In genomic region chr7:77958436-77958835, GRCh38 we compare ENCODE assay signal across 14 cellular contexts.
A peak's percentile ranks its signal among the peaks of the same experiment; 100 is the strongest.
DNase-seq lines count a peak whose midpoint lies in the region; ATAC-seq and TF ChIP-seq lines count a peak whose summit lies in the region.
"Had no signal": no experiment of that assay in that cellular context is flagged by ENCODE, and none has a peak within 500 bp of the region (broad histone marks: within the 10 kb centered on the region; RNA-seq: fewer than 3 reads in every experiment).

No MANE protein-coding gene starts in this region.

- no peak for TF ChIP-seq CTCF in body of pancreas (IDR thresholded peaks at IDR 0.05)
- no peak for TF ChIP-seq CTCF in endothelial cell (IDR thresholded peaks at IDR 0.05; ENCODE audit: unreplicated experiment)

- no peaks in the 10 kb centered on the region for H3K36me3 Mint-ChIP-seq in endothelial cell (ENCODE audit: low read depth, unreplicated experiment)

- in situ Hi-C loops in ACHN (cut with HindIII; ENCODE audit: low pct_ligation_motif_present, low pct_unique_long_range_greater_than_20kb, low sequenced_read_pairs), result no loop called here

- no peaks in the 10 kb centered on the region for H3K4me1 ChIP-seq in body of pancreas

- no peak overlapping the region for H3K27ac ChIP-seq in body of pancreas

- no peak overlapping the region for H3K4me3 Mint-ChIP-seq in endothelial cell (ENCODE audit: unreplicated experiment)
- H3K4me3 Mint-ChIP-seq: CD14-positive monocyte; CD8-positive, alpha-beta T cell; H9 had no signal

- intact Hi-C loops in body of pancreas (cut with DNase I), result no loop called here

- H3K27me3 Mint-ChIP-seq in endothelial cell (ENCODE audit: unreplicated experiment), result no peaks in the 10 kb centered on the region

- no peaks in the 10 kb centered on the region for H3K36me3 ChIP-seq in body of pancreas (replicated peaks in 1 of 2; ENCODE audit: insufficient read depth in 1 of 2, low read depth in 2 of 2)

- WGBS in body of pancreas, 2 donors, result 74 to 97% methylated on average over 2 of the region's 2 CpGs

- H3K27me3 ChIP-seq in body of pancreas, result no peaks in the 10 kb centered on the region

- H3K27ac Mint-ChIP-seq in endothelial cell (ENCODE audit: unreplicated experiment), result no peak overlapping the region
- H3K27ac Mint-ChIP-seq: CD14-positive monocyte, H9 had no signal

- TF ChIP-seq POLR2A in body of pancreas (IDR thresholded peaks at IDR 0.05), result no peak

- DNase-seq in ACHN, result peak; percentile 51
- peak; percentile 88 for DNase-seq in DMS79 treated with DMSO at 0.1 percent for 48 hours (lab: John Stamatoyannopoulos, UW)
- DNase-seq in NCI-H510A treated with DMSO at 0.1 percent for 48 hours (lab: John Stamatoyannopoulos, UW), result peak; percentile 6
- DNase-seq in renal cortical epithelial cell (ENCODE audit: low read depth), result peak; percentile 70
- no peak for DNase-seq in body of pancreas
- no peak for DNase-seq in endothelial cell (ENCODE audit: low spot score)
- no peak for DNase-seq in NCI-H526 (lab: John Stamatoyannopoulos, UW)
- DNase-seq: CD8-positive, alpha-beta T cell; COR-L47; DMS153; GOT3; H9; IMR-90 had no signal

- H3K4me3 ChIP-seq in body of pancreas, result no peak overlapping the region

- no peaks in the 10 kb centered on the region for H3K9me3 Mint-ChIP-seq in endothelial cell (ENCODE audit: unreplicated experiment)
- H3K9me3 Mint-ChIP-seq: CD8-positive, alpha-beta T cell; H9 had no signal

- H3K4me1 Mint-ChIP-seq in endothelial cell (ENCODE audit: unreplicated experiment), result no peaks in the 10 kb centered on the region
- H3K4me1 Mint-ChIP-seq: H9 had no signal

- no peak for ATAC-seq in body of pancreas
- ATAC-seq: CD8-positive, alpha-beta T cell had no signal

- no peaks in the 10 kb centered on the region for H3K9me3 ChIP-seq in body of pancreas

Comparison
In these comparisons a context has a peak if more than half of its experiments do, and no peak if none do; other contexts are left out.
1. DNase-seq: peak in ACHN (single experiment), DMS79 treated with DMSO at 0.1 percent for 48 hours (single experiment), NCI-H510A treated with DMSO at 0.1 percent for 48 hours (single experiment) and renal cortical epithelial cell (single experiment); none in body of pancreas (0 of 4), endothelial cell (single experiment) and NCI-H526 (0 of 2).